Comparison of ENCODE assay signal across 8 cellular contexts in the genomic region with DNA sequence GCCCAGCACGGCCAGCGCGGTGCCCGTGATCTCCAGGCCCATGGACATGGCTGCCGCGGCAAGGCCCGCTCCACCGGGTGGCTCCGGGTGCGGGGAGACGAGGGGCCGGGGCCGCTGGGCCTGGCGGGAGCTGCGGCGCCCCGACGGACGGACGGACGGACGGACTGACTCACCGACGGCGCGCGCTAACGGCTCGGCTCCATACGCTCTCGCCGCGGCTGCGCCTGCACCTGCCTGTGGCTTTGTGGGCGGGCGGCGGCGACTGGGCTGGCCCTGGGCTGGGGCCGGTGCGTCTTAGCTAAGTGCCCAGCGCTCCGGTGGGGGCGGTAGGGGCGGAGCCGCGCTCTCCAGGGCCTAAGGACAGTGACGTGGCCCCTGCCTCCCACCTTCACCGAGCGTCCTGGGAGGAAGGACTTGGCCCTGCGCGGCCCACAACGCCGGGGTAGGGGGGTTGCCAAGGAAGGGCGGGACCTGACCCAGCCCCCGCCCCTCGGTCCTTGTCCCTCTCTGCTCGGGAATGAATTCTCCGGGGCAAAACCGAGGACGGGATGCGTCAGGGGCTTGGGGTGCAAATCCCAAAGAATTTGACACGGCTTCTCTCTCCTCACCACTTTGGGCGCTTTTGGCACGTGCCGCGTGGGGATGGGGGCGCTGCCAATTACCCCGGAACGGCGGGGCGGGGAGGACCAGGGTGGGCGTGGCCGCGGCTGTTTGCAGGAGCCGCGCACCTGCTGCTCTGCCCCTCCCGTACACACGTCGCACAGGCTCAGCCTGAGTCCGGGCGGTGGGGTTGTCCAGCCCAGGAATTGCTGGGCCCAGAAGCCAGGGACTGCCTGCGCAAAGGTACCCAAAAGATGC. TPM values are rescaled to one million over a fixed set of nuclear protein-coding genes. Genes with fewer than 3 reads are reported as not detected.
DNase-seq lines count a peak whose midpoint lies in the region; ATAC-seq and TF ChIP-seq lines count a peak whose summit lies in the region.

A gene with protein sequence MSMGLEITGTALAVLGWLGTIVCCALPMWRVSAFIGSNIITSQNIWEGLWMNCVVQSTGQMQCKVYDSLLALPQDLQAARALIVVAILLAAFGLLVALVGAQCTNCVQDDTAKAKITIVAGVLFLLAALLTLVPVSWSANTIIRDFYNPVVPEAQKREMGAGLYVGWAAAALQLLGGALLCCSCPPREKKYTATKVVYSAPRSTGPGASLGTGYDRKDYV (minus strand): TSS at position 269 of the 858 bp plus-strand sequence. CDS start 221 bp downstream, at position 48.

- H3K27me3 ChIP-seq in right atrium auricular region: peaks cover 0 to 11% of the 10 kb centered on the region in 2 donors

- H3K27ac ChIP-seq in right atrium auricular region (no peak within 1 kb of the TSS), coronary artery (no peak within 1 kb of the TSS)

- ATAC-seq in Right ventricle myocardium superior (ENCODE audit: poor library complexity) (peak; percentile 69), GM21619 (IDR thresholded peaks at IDR 0.05; ENCODE audit: unreplicated experiment) (no peak)

- DNase-seq in Right ventricle myocardium superior (no peak), right atrium auricular region (ENCODE audit: low spot score) (no peak), NOMO-1 (lab: John Stamatoyannopoulos, UW; ENCODE audit: unreplicated experiment in 2 of 2) (peak; percentile 50 to 57), coronary artery (ENCODE audit: low spot score) (no peak), mucosa of gallbladder (ENCODE audit: low spot score) (peak; percentile 85), T1000 (lab: John Stamatoyannopoulos, UW) (no peak), HuH-7 (ENCODE audit: low spot score) (no peak)

- intact Hi-C loops in Right ventricle myocardium superior (cut with DNase I): no loop called here

- H3K9me3 ChIP-seq in right atrium auricular region: no peaks in the 10 kb centered on the region

- TF ChIP-seq CTCF in right atrium auricular region (IDR thresholded peaks at IDR 0.05): no peak
- TF ChIP-seq CTCF in coronary artery (IDR thresholded peaks at IDR 0.05): no peak

- no peaks in the 10 kb centered on the region for H3K36me3 ChIP-seq in right atrium auricular region

- peak within 1 kb of the TSS in 1 of 2 donors; percentile 25 for H3K4me3 ChIP-seq in right atrium auricular region
- H3K4me3 ChIP-seq in coronary artery: peak within 1 kb of the TSS; percentile 58

- H3K4me1 ChIP-seq in right atrium auricular region: peaks cover 0 to 19% of the 10 kb centered on the region in 2 donors

RNA-seq across cellular contexts. Expression of the gene that starts here (rescaled TPM):
- total RNA-seq in Right ventricle myocardium superior (not detected), right atrium auricular region (not detected), mucosa of gallbladder (129 TPM)

Comparison
In these comparisons a context has a peak if more than half of its experiments do, and no peak if none do; other contexts are left out.
1. RNA of the gene that starts here (total RNA-seq): 129 TPM in mucosa of gallbladder (single experiment); not detected in Right ventricle myocardium superior (single experiment) and not detected in right atrium auricular region; every median in the first group is over 100 times any median in the second.
2. Peak in ATAC-seq in Right ventricle myocardium superior; RNA of the gene not detected or under 1 TPM.
3. DNase-seq: peak in NOMO-1 (2 of 2) and mucosa of gallbladder (single experiment); none in Right ventricle myocardium superior (single experiment), right atrium auricular region (single experiment), coronary artery (single experiment), T1000 (single experiment) and HuH-7 (single experiment).